34 cellular contexts compared by ENCODE assay signal in genomic region chr5:122485226-122485625, GRCh38.
"Had no signal": no experiment of that assay in that cellular context is flagged by ENCODE, and none has a peak within 500 bp of the region (broad histone marks: within the 10 kb centered on the region; RNA-seq: fewer than 3 reads in every experiment).

No MANE protein-coding gene starts in this region.

- H3K4me3 ChIP-seq: MG63 had no signal

- DNase-seq: Karpas-422, Kasumi-1, KG1, MG63, MM.1S, MV-4-11, NCI-H1048, NCI-H1092, NCI-H1092 treated with DMSO at 0.1 percent for 48 hours, NCI-H1105, NCI-H1105 treated with DMSO at 0.1 percent for 48 hours, NCI-H1417, NCI-H1417 treated with DMSO at 0.1 percent for 48 hours, NCI-H1436, NCI-H1436 treated with DMSO at 0.1 percent for 48 hours, NCI-H146, NCI-H1694, NCI-H1694 treated with DMSO at 0.1 percent for 48 hours, NCI-H187, NCI-H187 treated with DMSO at 0.1 percent for 48 hours, NCI-H1930, NCI-H2029, NCI-H2081, NCI-H2081 treated with DMSO at 0.1 percent for 48 hours, NCI-H2107, NCI-H2171, NCI-H2171 treated with DMSO at 0.1 percent for 48 hours, NCI-H2227 treated with DMSO at 0.1 percent for 48 hours, NCI-H226, NCI-H345, NCI-H446, NCI-H446 treated with DMSO at 0.1 percent for 48 hours, NCI-H510A had no signal

- H3K9me3 ChIP-seq: MG63 had no signal

- H3K36me3 ChIP-seq: MG63 had no signal

- H3K27me3 ChIP-seq: MG63 had no signal

- H3K27ac ChIP-seq: KMS-11 had no signal

- H3K4me2 ChIP-seq: KMS-11 had no signal

- H3K9ac ChIP-seq: KMS-11 had no signal
